25 cellular contexts compared by ENCODE assay signal in genomic region chr1:103142466-103142865, GRCh38. TPM values are rescaled to one million over a fixed set of nuclear protein-coding genes. Genes with fewer than 3 reads are reported as not detected.
"Had no signal": no experiment of that assay in that cellular context is flagged by ENCODE, and none has a peak within 500 bp of the region (broad histone marks: within the 10 kb centered on the region; RNA-seq: fewer than 3 reads in every experiment).

No MANE protein-coding gene starts in this region.

- H3K4me3 Mint-ChIP-seq: dendritic cell treated with granulocyte-macrophage colony-stimulating factor and Interleukin-4, amounts not matched to agents 40 ng/mL and 50 ng/mL, for 4 days; endodermal cell; natural killer cell; stimulated activated naive CD8-positive, alpha-beta T cell treated with anti-CD3 and anti-CD28 coated beads, Interleukin-15, amount 100 ng/mL, for 72 hours had no signal

- H3K9me3 ChIP-seq: colonic mucosa, gastrocnemius medialis, lower lobe of right lung, neutrophil, pancreas, right lobe of liver, suprapubic skin, transverse colon had no signal

- DNase-seq: colonic mucosa; effector CD8-positive, alpha-beta T cell; endodermal cell; foreskin fibroblast; gastrocnemius medialis; head of caudate nucleus; left ventricle myocardium superior; lower lobe of right lung; natural killer cell; pancreas; right lobe of liver; stimulated activated CD4-positive, alpha-beta T cell treated with anti-CD3 and anti-CD28 coated beads, Interleukin-12 subunit alpha, Interleukin-12 subunit beta, amount 100 ng/mL, for 4 hours; stimulated activated CD4-positive, alpha-beta T cell treated with anti-CD3 and anti-CD28 coated beads, Interleukin-1b, Interleukin-23, amount 100 ng/mL, for 48 hours; stimulated activated CD4-positive, alpha-beta T cell treated with anti-CD3 and anti-CD28 coated beads, Interleukin-4, amount 100 ng/mL, for 1 hour; stimulated activated CD8-positive, alpha-beta memory T cell treated with anti-CD3 and anti-CD28 coated beads, Interleukin-4, amount 100 ng/mL, for 48 hours; stimulated activated naive CD4-positive, alpha-beta T cell; stimulated activated naive CD8-positive, alpha-beta T cell treated with anti-CD3 and anti-CD28 coated beads, Interleukin-15, amount 100 ng/mL, for 72 hours; transverse colon had no signal

- H3K27me3 Mint-ChIP-seq: dendritic cell treated with granulocyte-macrophage colony-stimulating factor and Interleukin-4, amounts not matched to agents 40 ng/mL and 50 ng/mL, for 4 days; progenitor cell of endocrine pancreas; stimulated activated naive CD8-positive, alpha-beta T cell treated with anti-CD3 and anti-CD28 coated beads, Interleukin-15, amount 100 ng/mL, for 72 hours had no signal

- H3K27ac Mint-ChIP-seq: dendritic cell treated with granulocyte-macrophage colony-stimulating factor and Interleukin-4, amounts not matched to agents 40 ng/mL and 50 ng/mL, for 4 days; endodermal cell; natural killer cell; progenitor cell of endocrine pancreas; stimulated activated naive CD8-positive, alpha-beta T cell treated with anti-CD3 and anti-CD28 coated beads, Interleukin-15, amount 100 ng/mL, for 72 hours had no signal

- H3K4me1 ChIP-seq: colonic mucosa, gastrocnemius medialis, lower lobe of right lung, pancreas, right lobe of liver, suprapubic skin, transverse colon had no signal

- H3K27ac ChIP-seq: colonic mucosa, epithelial cell of prostate, gastrocnemius medialis, lower lobe of right lung, neutrophil, pancreas, right lobe of liver, suprapubic skin, transverse colon had no signal

- H3K27me3 ChIP-seq: colonic mucosa, gastrocnemius medialis, neutrophil, pancreas, right lobe of liver, suprapubic skin, transverse colon had no signal

- H3K4me3 ChIP-seq: colonic mucosa, gastrocnemius medialis, lower lobe of right lung, pancreas, right lobe of liver, smooth muscle cell, suprapubic skin, transverse colon had no signal

- H3K36me3 ChIP-seq: colonic mucosa, gastrocnemius medialis, lower lobe of right lung, neutrophil, pancreas, right lobe of liver, suprapubic skin, transverse colon had no signal

- H3K9me3 Mint-ChIP-seq: endodermal cell; stimulated activated naive CD8-positive, alpha-beta T cell treated with anti-CD3 and anti-CD28 coated beads, Interleukin-15, amount 100 ng/mL, for 72 hours had no signal

- ATAC-seq: esophagus mucosa; gastrocnemius medialis; left ventricle myocardium superior; lower lobe of right lung; natural killer cell; pancreas; right lobe of liver; stimulated activated naive CD8-positive, alpha-beta T cell treated with anti-CD3 and anti-CD28 coated beads, Interleukin-15, amount 100 ng/mL, for 72 hours had no signal

- H3K4me1 Mint-ChIP-seq: stimulated activated naive CD8-positive, alpha-beta T cell treated with anti-CD3 and anti-CD28 coated beads, Interleukin-15, amount 100 ng/mL, for 72 hours had no signal

RNA-seq across cellular contexts. Expression of gene COL11A1, which starts 34.1 kb away (rescaled TPM):
- total RNA-seq: esophagus mucosa, natural killer cell had no signal
